In the genomic region with DNA sequence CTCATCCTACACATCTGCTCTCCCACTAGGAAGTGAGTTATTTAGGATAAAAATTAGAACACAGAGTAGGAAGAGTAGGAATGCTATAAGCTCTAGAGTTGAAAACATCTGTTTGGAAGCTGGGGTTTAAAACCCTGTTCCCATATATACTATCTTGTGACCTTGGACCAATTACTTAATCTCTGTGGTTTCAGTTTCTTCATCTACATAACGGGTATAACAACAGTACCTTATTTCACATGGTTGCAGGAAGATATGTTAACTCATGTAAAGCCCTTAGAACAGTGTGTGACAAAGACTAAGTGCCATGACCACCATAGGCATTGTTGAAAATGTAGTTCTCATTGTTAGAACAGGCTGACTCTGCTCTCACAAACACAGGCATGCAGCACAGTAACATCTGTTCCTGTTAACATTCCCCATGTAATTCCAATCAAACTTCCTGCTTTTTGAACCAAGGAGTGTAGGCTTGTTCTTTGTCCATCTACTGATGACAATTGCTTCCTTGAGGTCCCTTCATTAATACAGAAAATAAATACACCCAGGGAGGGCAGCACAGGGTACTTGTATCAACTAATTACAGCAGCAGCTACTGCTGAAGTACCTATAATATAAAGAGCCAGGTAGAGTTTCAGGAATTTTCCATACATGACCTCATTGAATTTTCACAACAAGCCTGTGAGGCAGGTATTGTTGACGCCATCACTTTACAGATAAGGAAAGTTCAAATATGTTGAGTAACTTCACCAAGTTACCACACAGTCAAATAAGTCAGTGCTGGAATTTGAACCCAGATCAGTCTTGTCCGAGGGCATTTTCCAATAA, we compare ENCODE assay signal across 16 cellular contexts.
"Had no signal": no experiment of that assay in that cellular context is flagged by ENCODE, and none has a peak within 500 bp of the region (broad histone marks: within the 10 kb centered on the region; RNA-seq: fewer than 3 reads in every experiment).

No MANE protein-coding gene starts in this region.

- H3K4me3 Mint-ChIP-seq: activated naive CD8-positive, alpha-beta T cell; nephron had no signal

- H3K27me3 Mint-ChIP-seq: activated naive CD8-positive, alpha-beta T cell had no signal

- H3K9me3 ChIP-seq: colonic mucosa, left ventricle myocardium inferior, prostate gland, stomach, testis had no signal

- H3K27ac Mint-ChIP-seq: activated naive CD8-positive, alpha-beta T cell; nephron had no signal

- H3K4me1 Mint-ChIP-seq: nephron had no signal

- H3K27me3 ChIP-seq: colonic mucosa, stomach, testis had no signal

- ATAC-seq: right cardiac atrium had no signal

- DNase-seq: activated CD4-positive, alpha-beta T cell treated with anti-CD3 and anti-CD28 coated beads, Interleukin-2, amount 50 U/mL, for 1 hour; activated CD8-positive, alpha-beta memory T cell treated with anti-CD3 and anti-CD28 coated beads for 24 hours; activated gamma-delta T cell treated with Interleukin-2 at 50 U/mL for 16 hours; amniotic stem cell; central memory CD4-positive, alpha-beta T cell; colonic mucosa; islet precursor cell; left ventricle myocardium inferior; occipital lobe; right cardiac atrium; stomach; testis had no signal

- H3K4me1 ChIP-seq: colonic mucosa, left ventricle myocardium inferior, prostate gland, stomach, testis had no signal

- H3K9me3 Mint-ChIP-seq: nephron had no signal

- H3K4me3 ChIP-seq: colonic mucosa, left ventricle myocardium inferior, prostate gland, smooth muscle cell, stomach, testis had no signal

- H3K36me3 Mint-ChIP-seq: activated naive CD8-positive, alpha-beta T cell had no signal

- H3K27ac ChIP-seq: colonic mucosa, left ventricle myocardium inferior, prostate gland, testis had no signal

- H3K36me3 ChIP-seq: colonic mucosa, left ventricle myocardium inferior, prostate gland, stomach had no signal
